In the genomic region with DNA sequence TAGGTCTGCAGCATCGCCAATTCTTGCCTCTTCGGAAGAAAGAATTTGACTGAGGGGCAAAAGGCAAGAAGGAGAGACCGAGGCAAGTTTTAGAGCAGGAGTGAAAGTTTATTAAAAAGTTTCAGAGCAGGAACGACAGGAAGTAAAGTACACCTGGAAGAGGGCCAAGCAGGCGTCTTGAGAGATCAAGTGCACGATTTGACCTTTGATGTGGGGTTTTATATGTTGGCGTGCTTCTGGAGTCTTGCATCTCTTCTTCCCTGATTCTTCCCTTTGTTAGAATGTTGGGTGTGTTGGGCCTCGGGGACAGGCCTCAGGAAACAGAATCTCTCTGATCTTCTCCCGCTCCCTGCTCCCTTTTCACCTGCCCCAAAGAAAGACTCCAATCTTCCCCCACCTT, we compare ENCODE assay signal across 24 cellular contexts. TPM values are rescaled to one million over a fixed set of nuclear protein-coding genes. Genes with fewer than 3 reads are reported as not detected.
DNase-seq lines count a peak whose midpoint lies in the region; ATAC-seq and TF ChIP-seq lines count a peak whose summit lies in the region.
"Had no signal": no experiment of that assay in that cellular context is flagged by ENCODE, and none has a peak within 500 bp of the region (broad histone marks: within the 10 kb centered on the region; RNA-seq: fewer than 3 reads in every experiment).

No MANE protein-coding gene starts in this region.

- no peak overlapping the region for H2AFZ ChIP-seq in Loucy (ENCODE audit: low read length)

- ATAC-seq in left colon (peak; percentile 40), HG03108 (IDR thresholded peaks at IDR 0.05; ENCODE audit: unreplicated experiment) (no peak)
- ATAC-seq: HepG2; left ventricle myocardium superior; stimulated activated memory B cell treated with anti-CD40 and anti-IgM and Interleukin-4, amounts not matched to agents 10 μg/mL and 1 μg/mL and 100 μg/mL, for 72 hours had no signal

- H3K9me3 ChIP-seq in Loucy (ENCODE audit: insufficient read depth, low read depth, low read length): no peaks in the 10 kb centered on the region
- H3K9me3 ChIP-seq in transverse colon: no peaks in the 10 kb centered on the region
- H3K9me3 ChIP-seq in sigmoid colon: no peaks in the 10 kb centered on the region
- H3K9me3 ChIP-seq: adrenal gland, suprapubic skin had no signal

- H3K4me2 ChIP-seq in Loucy (ENCODE audit: low read depth, low read length, poor library complexity, severe bottlenecking): peak overlapping the region; percentile 54

- H3K4me1 ChIP-seq in Loucy (ENCODE audit: insufficient read depth, low read length, poor library complexity, severe bottlenecking): peaks cover 23% of the 10 kb centered on the region
- peaks cover 15 to 55% (median 28%) of the 10 kb centered on the region in 4 donors for H3K4me1 ChIP-seq in transverse colon
- H3K4me1 ChIP-seq in sigmoid colon: peaks cover 0 to 22% (median 17%) of the 10 kb centered on the region in 4 donors
- H3K4me1 ChIP-seq: adrenal gland had no signal

- 49 to 95% methylated on average over 3 to 9 of the region's 9 CpGs for WGBS in transverse colon (ENCODE audit: low coverage in 1 of 2), 2 donors
- 38 to 49% methylated on average over 9 of the region's 9 CpGs for WGBS in sigmoid colon, 2 donors

- TF ChIP-seq EP300 in transverse colon (IDR thresholded peaks at IDR 0.05; ENCODE audit: low read depth) (no peak), sigmoid colon (IDR thresholded peaks at IDR 0.05) (no peak)

- H4K20me1 ChIP-seq in Loucy (ENCODE audit: insufficient read depth, low read length, poor library complexity, severe bottlenecking): no peaks in the 10 kb centered on the region

- intact Hi-C loops in left colon (cut with DNase I, micrococcal nuclease) (no loop called here), transverse colon (cut with DNase I; ENCODE audit: low total_unique reads) (no loop called here), sigmoid colon (cut with DNase I) (no loop called here)

- DNase-seq in stimulated activated naive CD4-positive, alpha-beta T cell (lab: John Stamatoyannopoulos, UW): peak in 5 of 6 experiments; percentile 8 to 70 (median 56)
- DNase-seq in stimulated activated naive CD4-positive, alpha-beta T cell treated with Interleukin-2 at 50 U/mL for 16 hours (lab: John Stamatoyannopoulos, UW): no peak
- DNase-seq in left colon (peak; percentile 71 to 78), transverse colon (peak; percentile 77), sigmoid colon (no peak), Kasumi-1 (lab: John Stamatoyannopoulos, UW) (no peak)
- DNase-seq: activated CD4-positive, CD25-positive, alpha-beta regulatory T cell; activated CD8-positive, alpha-beta memory T cell treated with anti-CD3 and anti-CD28 coated beads for 24 hours; activated effector memory CD4-positive, alpha-beta T cell treated with Interleukin-2 at 50 U/mL for 16 hours; adrenal gland; cerebellar nuclear complex; left ventricle myocardium superior; midbrain; NCI-H2029 treated with DMSO at 0.1 percent for 48 hours; NCI-H345; NCI-H748 treated with DMSO at 0.1 percent for 48 hours; stimulated activated CD4-positive, alpha-beta T cell treated with anti-CD3 and anti-CD28 coated beads, Interleukin-4, amount 100 ng/mL, for 4 hours had no signal

- H3K27ac ChIP-seq in transverse colon (peak overlapping the region; percentile 39 to 69 (median 64)), sigmoid colon (peak overlapping the region in 1 of 4 donors; percentile 27)
- H3K27ac ChIP-seq: adrenal gland, C4-2B, HL-60, suprapubic skin had no signal

- no peaks in the 10 kb centered on the region for H3K27me3 ChIP-seq in Loucy (ENCODE audit: insufficient read depth, low read length, poor library complexity, severe bottlenecking)
- no peaks in the 10 kb centered on the region for H3K27me3 ChIP-seq in transverse colon
- H3K27me3 ChIP-seq in sigmoid colon: no peaks in the 10 kb centered on the region
- H3K27me3 ChIP-seq: adrenal gland, suprapubic skin had no signal

- TF ChIP-seq CTCF in Loucy (conservative IDR thresholded peaks at IDR 0.05; ENCODE audit: low read length) (no peak), transverse colon (IDR thresholded peaks at IDR 0.05) (no peak), sigmoid colon (IDR thresholded peaks at IDR 0.05) (no peak)

- TF ChIP-seq POLR2A in transverse colon (IDR thresholded peaks at IDR 0.05): no peak
- TF ChIP-seq POLR2A in sigmoid colon (IDR thresholded peaks at IDR 0.05): no peak

- H3K36me3 ChIP-seq in Loucy (ENCODE audit: insufficient read depth, low read length) (no peaks in the 10 kb centered on the region), transverse colon (no peaks in the 10 kb centered on the region), sigmoid colon (no peaks in the 10 kb centered on the region)
- H3K36me3 ChIP-seq: adrenal gland, suprapubic skin had no signal

- no peaks in the 10 kb centered on the region for H3K79me2 ChIP-seq in Loucy (ENCODE audit: insufficient read depth, low read length)

- H3K9me2 ChIP-seq in Loucy (replicated peaks; ENCODE audit: low read depth, low read length): no peaks in the 10 kb centered on the region

- H3K9ac ChIP-seq in Loucy (ENCODE audit: low read depth, low read length, poor library complexity, severe bottlenecking): no peak overlapping the region

- in situ Hi-C loops in transverse colon (cut with MboI; ENCODE audit: low pct_ligation_motif_present in 1 of 4, low pct_unique_long_range_greater_than_20kb in 1 of 4, low sequenced_read_pairs in 3 of 4): no loop called here

- no peaks in the 10 kb centered on the region for H3F3A ChIP-seq in Loucy (ENCODE audit: low read depth)

- H3K4me3 ChIP-seq in Loucy (ENCODE audit: low read length, poor library complexity, severe bottlenecking): peak overlapping the region; percentile 20
- no peak overlapping the region for H3K4me3 ChIP-seq in transverse colon
- H3K4me3 ChIP-seq in sigmoid colon: no peak overlapping the region
- H3K4me3 ChIP-seq: adrenal gland, suprapubic skin had no signal

RNA-seq across cellular contexts. Expression of a gene that starts 40.6 kb away (rescaled TPM):
- total RNA-seq in left colon (100 to 1,000 TPM; 410 to 585 TPM), transverse colon (100 to 1,000 TPM; 282 to 707 (median 563) TPM), sigmoid colon (100 to 1,000 TPM in 1 of 4 donors, 10 to 100 TPM in 3; 51.7 to 121 (median 76.7) TPM)
- polyA plus RNA-seq in sigmoid colon: 100 to 1,000 TPM; 109 to 277 (median 121) TPM

Comparison
In these comparisons a context has a peak if more than half of its experiments do, and no peak if none do; other contexts are left out.
1. DNase-seq: peak in stimulated activated naive CD4-positive, alpha-beta T cell (5 of 6), left colon (2 of 2) and transverse colon (single experiment); none in stimulated activated naive CD4-positive, alpha-beta T cell treated with Interleukin-2 at 50 U/mL for 16 hours (single experiment), sigmoid colon (single experiment) and Kasumi-1 (0 of 2).